In the genomic region with DNA sequence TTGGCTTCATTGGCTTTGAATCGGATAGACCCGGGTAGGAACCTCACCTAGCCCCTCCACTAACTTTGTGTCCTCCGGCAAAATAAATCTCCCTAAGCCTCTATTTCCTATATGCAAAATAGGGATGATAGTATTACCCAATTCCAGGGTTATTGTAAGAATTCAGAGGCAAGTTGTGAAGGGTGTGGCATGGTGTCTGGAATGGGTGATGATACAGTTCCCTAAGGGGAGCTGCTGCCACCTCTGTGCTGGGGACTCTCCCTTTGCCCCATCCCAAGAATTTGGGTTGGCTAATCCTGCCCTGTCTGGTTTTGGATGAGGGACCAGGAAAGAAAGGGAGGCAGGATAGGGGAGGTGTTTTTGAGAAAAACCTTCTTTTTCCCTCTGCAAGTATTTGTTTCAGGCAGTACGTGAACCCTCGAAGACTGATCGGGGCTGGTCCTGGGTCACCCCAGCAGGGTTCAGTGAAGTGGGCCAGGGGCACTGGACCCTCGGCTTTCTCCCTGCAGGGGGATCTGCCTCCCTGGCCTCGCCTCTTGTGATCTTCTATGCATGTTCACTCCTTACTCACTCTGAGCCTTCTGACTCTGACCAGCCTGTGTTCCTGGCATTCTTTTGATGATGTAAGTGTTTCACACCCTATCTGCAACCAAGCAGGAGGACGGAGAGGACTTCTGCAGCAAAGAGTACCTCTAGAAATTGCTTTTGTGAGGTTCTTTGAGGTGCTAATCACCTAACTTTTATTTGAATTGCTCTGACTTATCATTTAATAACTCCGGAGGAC, we compare ENCODE assay signal across 9 cellular contexts.
DNase-seq lines count a peak whose midpoint lies in the region; ATAC-seq and TF ChIP-seq lines count a peak whose summit lies in the region.
"Had no signal": no experiment of that assay in that cellular context is flagged by ENCODE, and none has a peak within 500 bp of the region (broad histone marks: within the 10 kb centered on the region; RNA-seq: fewer than 3 reads in every experiment).

No MANE protein-coding gene starts in this region.

- no peaks in the 10 kb centered on the region for H3F3A ChIP-seq in OCI-LY1 (ENCODE audit: insufficient read depth, low read length)

- no peak overlapping the region for H3K9ac ChIP-seq in OCI-LY1 (ENCODE audit: low read length)

- H3K36me3 ChIP-seq in CD4-positive, alpha-beta memory T cell (ENCODE audit: insufficient read depth, low read length) = no peaks in the 10 kb centered on the region
- no peaks in the 10 kb centered on the region for H3K36me3 ChIP-seq in OCI-LY1 (ENCODE audit: insufficient read depth, low read length)

- no peak overlapping the region for H2AFZ ChIP-seq in OCI-LY1 (ENCODE audit: low read length)

- peak overlapping the region; percentile 77 for H3K27ac ChIP-seq in CD4-positive, alpha-beta memory T cell (ENCODE audit: low read depth, low read length)
- H3K27ac ChIP-seq in OCI-LY1 (ENCODE audit: low read depth, low read length, poor library complexity, severe bottlenecking) (peak overlapping the region; percentile 63), coronary artery (peak overlapping the region; percentile 68 to 89)

- H3K4me3 ChIP-seq in CD4-positive, alpha-beta memory T cell (ENCODE audit: low read length in 2 of 2) = peak overlapping the region in 1 of 2 donors; percentile 34
- H3K4me3 ChIP-seq in OCI-LY1 (ENCODE audit: low read depth, low read length, poor library complexity, severe bottlenecking) (no peak overlapping the region), coronary artery (peak overlapping the region; percentile 31)

- no peaks in the 10 kb centered on the region for H3K9me2 ChIP-seq in OCI-LY1 (ENCODE audit: low read depth, low read length)

- H3K79me2 ChIP-seq in OCI-LY1 (ENCODE audit: insufficient read depth, low read length) = 0 out of 2 replicates have a peak, but pooled peaks cover 4% of the 10 kb centered on the region

- no peak for ATAC-seq in naive B cell (ENCODE audit: low read depth in 2 of 2)
- no peak for ATAC-seq in HG02852 (IDR thresholded peaks at IDR 0.05; ENCODE audit: unreplicated experiment)
- no peak for ATAC-seq in HG03457 (IDR thresholded peaks at IDR 0.05; ENCODE audit: unreplicated experiment)

- intact Hi-C loops in CD4-positive, alpha-beta memory T cell (cut with micrococcal nuclease) = no loop called here

- no peak overlapping the region for H3K4me2 ChIP-seq in OCI-LY1 (ENCODE audit: low read length)

- H4K20me1 ChIP-seq in OCI-LY1 (ENCODE audit: insufficient read depth, low read length) = no peaks in the 10 kb centered on the region

- no peaks in the 10 kb centered on the region for H3K27me3 Mint-ChIP-seq in CD4-positive, alpha-beta memory T cell
- no peaks in the 10 kb centered on the region for H3K27me3 Mint-ChIP-seq in naive B cell

- no peak for TF ChIP-seq CTCF in OCI-LY1 (IDR thresholded peaks at IDR 0.05; ENCODE audit: low read length)
- no peak for TF ChIP-seq CTCF in coronary artery (IDR thresholded peaks at IDR 0.05)

- POLR2A ChIA-PET in CD4-positive, alpha-beta memory T cell (lab: Charles Lee; ENCODE audit: partially characterized antibody) = interaction anchor here (1.5 to 15.6 kb wide), 7 partner anchors 9 to 59 kb away, joined by 8 to 405 read pairs (median 139); a partner anchor contains a TSS

- no peaks in the 10 kb centered on the region for H3K9me3 ChIP-seq in CD4-positive, alpha-beta memory T cell (ENCODE audit: control insufficient read depth in 1 of 2, low read length in 2 of 2)
- no peaks in the 10 kb centered on the region for H3K9me3 ChIP-seq in OCI-LY1 (ENCODE audit: low read length)

- peak overlapping the region; percentile 92 to 99 (median 98) for H3K27ac Mint-ChIP-seq in CD4-positive, alpha-beta memory T cell
- H3K27ac Mint-ChIP-seq in naive B cell = peak overlapping the region; percentile 88 to 98 (median 92)

- H3K4me1 ChIP-seq in CD4-positive, alpha-beta memory T cell (ENCODE audit: insufficient read depth, low read length) = peaks cover 99% of the 10 kb centered on the region
- H3K4me1 ChIP-seq in OCI-LY1 (ENCODE audit: insufficient read depth, low read length, severe bottlenecking) = peaks cover 73% of the 10 kb centered on the region

- CTCF ChIA-PET in CD4-positive, alpha-beta memory T cell (lab: Charles Lee; ENCODE audit: partially characterized antibody) = interaction anchor here (0.9 to 4.3 kb wide), 4 partner anchors 18 to 121 kb away, joined by 3 to 44 read pairs (median 14); no protein-coding TSS in a partner anchor

- H3K27me3 ChIP-seq in CD4-positive, alpha-beta memory T cell (ENCODE audit: insufficient read depth, low read length) = no peaks in the 10 kb centered on the region
- no peaks in the 10 kb centered on the region for H3K27me3 ChIP-seq in OCI-LY1 (ENCODE audit: insufficient read depth, low read length)

- peaks cover 12 to 23% of the 10 kb centered on the region in 2 donors for H3K36me3 Mint-ChIP-seq in CD4-positive, alpha-beta memory T cell
- H3K36me3 Mint-ChIP-seq in naive B cell = no peaks in the 10 kb centered on the region

- H3K4me3 Mint-ChIP-seq in CD4-positive, alpha-beta memory T cell = peak overlapping the region; percentile 88 to 96 (median 92)
- peak overlapping the region in 7 of 8 donors; percentile 12 to 94 (median 76) for H3K4me3 Mint-ChIP-seq in naive B cell

- peak in 1 of 5 donors; percentile 66 for DNase-seq in CD4-positive, alpha-beta memory T cell
- no peak for DNase-seq in coronary artery (ENCODE audit: low spot score)
- DNase-seq in naive B cell = no peak
- DNase-seq in NCI-H1048 (lab: John Stamatoyannopoulos, UW) = no peak
- no peak for DNase-seq in DMS114 treated with DMSO at 0.1 percent for 48 hours (lab: John Stamatoyannopoulos, UW; ENCODE audit: unreplicated experiment)
- DNase-seq: RPMI8226 had no signal

- peaks cover 0 to 5% (median 0%) of the 10 kb centered on the region in 8 donors for H3K9me3 Mint-ChIP-seq in CD4-positive, alpha-beta memory T cell
- peaks cover 0 to 3% (median 0%) of the 10 kb centered on the region in 7 donors for H3K9me3 Mint-ChIP-seq in naive B cell

- H3K4me1 Mint-ChIP-seq in CD4-positive, alpha-beta memory T cell = peaks cover 74 to 98% (median 86%) of the 10 kb centered on the region in 4 donors
- H3K4me1 Mint-ChIP-seq in naive B cell = peaks cover 78 to 96% (median 91%) of the 10 kb centered on the region in 3 donors
